ENCODE assay signal across 11 cellular contexts in the genomic region with DNA sequence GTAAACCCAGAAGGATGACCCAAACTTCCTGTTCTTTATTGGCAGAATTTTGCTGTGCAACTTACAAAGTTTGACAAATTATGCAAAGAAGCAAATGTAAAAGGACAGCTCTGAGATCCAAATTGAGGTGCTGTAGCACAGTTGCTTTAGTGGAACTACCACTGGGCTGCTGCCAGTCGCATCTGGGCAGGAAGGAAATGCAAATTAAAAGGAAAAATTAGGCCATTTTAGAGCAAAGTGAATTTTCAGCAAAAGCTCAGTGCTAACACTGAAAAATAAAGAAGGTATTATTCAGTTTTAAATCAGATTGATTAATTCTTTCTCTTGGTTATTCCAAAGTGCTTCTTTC.
DNase-seq lines count a peak whose midpoint lies in the region; ATAC-seq and TF ChIP-seq lines count a peak whose summit lies in the region.
"Had no signal": no experiment of that assay in that cellular context is flagged by ENCODE, and none has a peak within 500 bp of the region (broad histone marks: within the 10 kb centered on the region; RNA-seq: fewer than 3 reads in every experiment).

No MANE protein-coding gene starts in this region.

- H3K27ac ChIP-seq in right cardiac atrium (ENCODE audit: low read length): no peak overlapping the region
- H3K27ac ChIP-seq in coronary artery: no peak overlapping the region
- peak overlapping the region; percentile 51 for H3K27ac ChIP-seq in temporal lobe (ENCODE audit: low read depth, low read length)
- H3K27ac ChIP-seq: A549 had no signal

- TF ChIP-seq CTCF in coronary artery (IDR thresholded peaks at IDR 0.05): no peak

- no peaks in the 10 kb centered on the region for H3K9me3 ChIP-seq in right cardiac atrium (ENCODE audit: control insufficient read depth, low read length)
- H3K9me3 ChIP-seq: A549 had no signal

- 38% methylated on average over 1 of the region's 1 CpG for WGBS in right cardiac atrium

- intact Hi-C loops in right cardiac atrium (cut with DNase I) (loop anchor here in 3 of 4 donors (5.0 to 10.0 kb wide), 3 partner anchors 432 to 535 kb away; a partner anchor contains a TSS), cardiac septum (cut with DNase I) (loop anchor here (2.0 kb wide), 1 partner anchor 530 kb away; no protein-coding TSS in a partner anchor)

- H3K4me3 ChIP-seq in right cardiac atrium (ENCODE audit: low read length) (peak overlapping the region; percentile 2), coronary artery (peak overlapping the region; percentile 19)
- H3K4me3 ChIP-seq: A549, lung had no signal

- DNase-seq in right cardiac atrium: peak in 1 of 3 donors; percentile 35
- DNase-seq in cardiac septum (ENCODE audit: low spot score): no peak
- DNase-seq in coronary artery (ENCODE audit: low spot score): no peak
- DNase-seq in stimulated activated CD4-positive, alpha-beta T cell treated with anti-CD3 and anti-CD28 coated beads, Interleukin-12 subunit alpha, Interleukin-12 subunit beta, amount 100 ng/mL, for 4 hours: no peak
- DNase-seq in DMS153 (lab: John Stamatoyannopoulos, UW): no peak
- DNase-seq: activated CD4-positive, CD25-positive, alpha-beta regulatory T cell had no signal

- H3K4me1 ChIP-seq in right cardiac atrium (ENCODE audit: control insufficient read depth, insufficient read depth, low read length): no peaks in the 10 kb centered on the region
- H3K4me1 ChIP-seq: A549 had no signal

- no peaks in the 10 kb centered on the region for H3K27me3 ChIP-seq in right cardiac atrium (ENCODE audit: control insufficient read depth, insufficient read depth)

- ATAC-seq in right cardiac atrium (no peak), HG03139 (IDR thresholded peaks at IDR 0.05; ENCODE audit: unreplicated experiment) (peak; percentile 29), HG02884 (IDR thresholded peaks at IDR 0.05; ENCODE audit: unreplicated experiment) (no peak)
- ATAC-seq: A549 had no signal
